Comparison of ENCODE assay signal across 26 cellular contexts in the genomic region with DNA sequence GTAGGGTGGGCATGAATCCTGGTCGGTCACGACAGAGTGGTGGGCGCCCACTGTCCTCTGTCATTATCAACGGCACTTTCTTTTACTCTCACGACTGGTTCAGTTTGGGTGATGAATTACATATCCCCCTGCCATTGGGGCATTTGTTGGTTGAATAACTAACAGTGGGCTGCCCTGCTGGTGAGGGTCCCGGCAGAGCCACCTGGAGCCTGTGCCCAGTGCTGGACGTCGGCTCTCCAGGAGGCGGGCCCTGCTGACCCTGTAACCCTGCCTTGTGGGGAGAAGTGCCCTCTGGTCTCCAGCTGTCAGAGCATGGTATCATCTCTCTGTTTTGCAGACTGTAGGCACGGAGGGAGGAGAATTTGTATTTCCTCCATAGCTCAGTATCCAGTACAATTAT.
"Had no signal": no experiment of that assay in that cellular context is flagged by ENCODE, and none has a peak within 500 bp of the region (broad histone marks: within the 10 kb centered on the region; RNA-seq: fewer than 3 reads in every experiment).

No MANE protein-coding gene starts in this region.

- H3K9me3 Mint-ChIP-seq: nephron; stimulated activated naive CD8-positive, alpha-beta T cell treated with anti-CD3 and anti-CD28 coated beads, Interleukin-15, Interleukin-2, amounts not matched to agents 100 ng/mL and 50 ng/mL, for 24 hours had no signal

- H3K4me3 Mint-ChIP-seq: naive thymus-derived CD8-positive, alpha-beta T cell; nephron; neural crest cell; stimulated activated effector memory CD8-positive, alpha-beta T cell treated with anti-CD3 and anti-CD28 coated beads, Interleukin-12 subunit alpha, Interleukin-12 subunit beta, amount 100 ng/mL, for 72 hours; stimulated activated naive CD8-positive, alpha-beta T cell treated with anti-CD3 and anti-CD28 coated beads, Interleukin-15, Interleukin-2, amounts not matched to agents 100 ng/mL and 50 ng/mL, for 24 hours had no signal

- H3K27me3 ChIP-seq: hepatocyte, suprapubic skin, tibial artery, uterus had no signal

- H3K4me3 ChIP-seq: heart right ventricle, hepatocyte, left lung, lower lobe of right lung, skin epidermis, spleen, suprapubic skin, thoracic aorta, tibial artery, uterus had no signal

- DNase-seq: heart right ventricle; left colon; left lung; lower lobe of right lung; mammary epithelial cell; mesenchymal stem cell; naive thymus-derived CD8-positive, alpha-beta T cell; nucleus accumbens; right cardiac atrium; spleen; stimulated activated CD4-positive, alpha-beta T cell treated with anti-CD3 and anti-CD28 coated beads, Interleukin-4, amount 100 ng/mL, for 24 hours; stimulated activated naive CD4-positive, alpha-beta T cell; tibial artery; trophoblast cell; uterus had no signal

- H3K4me1 ChIP-seq: heart right ventricle, left lung, lower lobe of right lung, parathyroid adenoma, spleen, suprapubic skin, tibial artery, uterus had no signal

- H3K27ac Mint-ChIP-seq: nephron; stimulated activated effector memory CD8-positive, alpha-beta T cell treated with anti-CD3 and anti-CD28 coated beads, Interleukin-12 subunit alpha, Interleukin-12 subunit beta, amount 100 ng/mL, for 72 hours; stimulated activated naive CD8-positive, alpha-beta T cell treated with anti-CD3 and anti-CD28 coated beads, Interleukin-15, Interleukin-2, amounts not matched to agents 100 ng/mL and 50 ng/mL, for 24 hours had no signal

- H3K27ac ChIP-seq: heart right ventricle, hepatocyte, left lung, lower lobe of right lung, parathyroid adenoma, skin epidermis, spleen, suprapubic skin, thoracic aorta, tibial artery, uterus had no signal

- ATAC-seq: left colon; left lung; lower lobe of right lung; naive thymus-derived CD8-positive, alpha-beta T cell; right cardiac atrium; sciatic nerve; stimulated activated effector memory CD8-positive, alpha-beta T cell treated with anti-CD3 and anti-CD28 coated beads, Interleukin-12 subunit alpha, Interleukin-12 subunit beta, amount 100 ng/mL, for 72 hours had no signal

- H3K36me3 ChIP-seq: heart right ventricle, left lung, lower lobe of right lung, spleen, suprapubic skin, thoracic aorta, tibial artery, uterus had no signal

- H3K27me3 Mint-ChIP-seq: stimulated activated naive CD8-positive, alpha-beta T cell treated with anti-CD3 and anti-CD28 coated beads, Interleukin-15, Interleukin-2, amounts not matched to agents 100 ng/mL and 50 ng/mL, for 24 hours had no signal

- H3K9me3 ChIP-seq: heart right ventricle, left lung, lower lobe of right lung, spleen, suprapubic skin, thoracic aorta, tibial artery, uterus had no signal

- H3K36me3 Mint-ChIP-seq: naive thymus-derived CD8-positive, alpha-beta T cell; stimulated activated effector memory CD8-positive, alpha-beta T cell treated with anti-CD3 and anti-CD28 coated beads, Interleukin-12 subunit alpha, Interleukin-12 subunit beta, amount 100 ng/mL, for 72 hours had no signal

- H3K4me1 Mint-ChIP-seq: naive thymus-derived CD8-positive, alpha-beta T cell; nephron; neural crest cell; stimulated activated effector memory CD8-positive, alpha-beta T cell treated with anti-CD3 and anti-CD28 coated beads, Interleukin-12 subunit alpha, Interleukin-12 subunit beta, amount 100 ng/mL, for 72 hours had no signal

- FAIRE-seq: keratinocyte had no signal
